ENCODE assay signal across 25 cellular contexts in genomic region chr3:32850226-32850625, GRCh38. TPM values are rescaled to one million over a fixed set of nuclear protein-coding genes. Genes with fewer than 3 reads are reported as not detected.
DNase-seq lines count a peak whose midpoint lies in the region; ATAC-seq and TF ChIP-seq lines count a peak whose summit lies in the region.
"Had no signal": no experiment of that assay in that cellular context is flagged by ENCODE, and none has a peak within 500 bp of the region (broad histone marks: within the 10 kb centered on the region; RNA-seq: fewer than 3 reads in every experiment).

No MANE protein-coding gene starts in this region.

- H3K9me3 Mint-ChIP-seq in glutamatergic neuron (ENCODE audit: unreplicated experiment) (peaks cover 22% of the 10 kb centered on the region), neural crest cell (no peaks in the 10 kb centered on the region)
- H3K9me3 Mint-ChIP-seq: activated CD4-positive, alpha-beta T cell treated with anti-CD3 and anti-CD28 coated beads, Interleukin-2, amount 10 ng/mL, durations not matched to agents 7 days and 5 days; activated naive CD8-positive, alpha-beta T cell treated with anti-CD3 and anti-CD28 coated beads, Interleukin-2, amount 50 U/mL, for 24 hours; activated T-helper 2 cell treated with anti-CD3 and anti-CD28 coated beads, Interferon-gamma antibody, Interleukin-2, Interleukin-4, amounts not matched to agents 10 μg/mL and 5 μg/mL and 100 μg/mL, durations not matched to agents 14 hours and 24 hours and 36 hours; T-helper 1 cell treated with Interleukin-12 subunit alpha and Interleukin-12 subunit beta and Interleukin-4 antibody, amounts not matched to agents 30 μg/mL and 1 μg/mL, for 36 hours had no signal

- H3K9ac ChIP-seq in GM23248: no peak overlapping the region
- H3K9ac ChIP-seq in OCI-LY3 (ENCODE audit: low read length): no peak overlapping the region
- H3K9ac ChIP-seq in MM.1S (ENCODE audit: low read length): no peak overlapping the region

- in situ Hi-C loops in GM23248 (cut with MboI): no loop called here

- DNase-seq in GM23248 (peak; percentile 21), glutamatergic neuron (no peak), neural crest cell (ENCODE audit: low read depth, low spot score) (no peak), NCI-H1694 (lab: John Stamatoyannopoulos, UW) (no peak), cerebellar nuclear complex (lab: John Stamatoyannopoulos, UW) (no peak), MM.1S (no peak)
- DNase-seq: ACHN; activated CD4-positive, alpha-beta T cell treated with anti-CD3 and anti-CD28 coated beads, Interleukin-2, amount 10 ng/mL, durations not matched to agents 7 days and 5 days; activated naive CD8-positive, alpha-beta T cell treated with anti-CD3 and anti-CD28 coated beads, Interleukin-2, amount 50 U/mL, for 24 hours; EL; NCI-H1436; occipital lobe; OCI-M1; retina; SHP77; stimulated activated CD4-positive, alpha-beta T cell treated with anti-CD3 and anti-CD28 coated beads, Interleukin-12 subunit alpha, Interleukin-12 subunit beta, amount 100 ng/mL, for 4 hours had no signal

- no peaks in the 10 kb centered on the region for H3K9me3 ChIP-seq in GM23248 (ENCODE audit: low read depth)
- no peaks in the 10 kb centered on the region for H3K9me3 ChIP-seq in OCI-LY3 (ENCODE audit: insufficient read depth, low read length)
- no peaks in the 10 kb centered on the region for H3K9me3 ChIP-seq in MM.1S (replicated peaks; ENCODE audit: insufficient read depth, low read length)
- H3K9me3 ChIP-seq: vagina had no signal

- H3K9me2 ChIP-seq in GM23248 (ENCODE audit: insufficient read depth): no peaks in the 10 kb centered on the region
- H3K9me2 ChIP-seq in MM.1S (replicated peaks; ENCODE audit: insufficient read depth, low read length): no peaks in the 10 kb centered on the region

- H3K27me3 ChIP-seq in GM23248 (replicated peaks; ENCODE audit: insufficient read depth) (peaks cover 21% of the 10 kb centered on the region), OCI-LY3 (ENCODE audit: low read depth, low read length) (0 out of 2 replicates have a peak, but pooled peaks cover 3% of the 10 kb centered on the region), MM.1S (replicated peaks; ENCODE audit: insufficient read depth, low read length) (no peaks in the 10 kb centered on the region)
- H3K27me3 ChIP-seq: vagina had no signal

- peaks cover 7% of the 10 kb centered on the region for H3K27me3 Mint-ChIP-seq in glutamatergic neuron (ENCODE audit: unreplicated experiment)
- no peaks in the 10 kb centered on the region for H3K27me3 Mint-ChIP-seq in neural crest cell (ENCODE audit: low read depth)
- H3K27me3 Mint-ChIP-seq: activated naive CD8-positive, alpha-beta T cell treated with anti-CD3 and anti-CD28 coated beads, Interleukin-2, amount 50 U/mL, for 24 hours had no signal

- H3K4me1 ChIP-seq in GM23248 (ENCODE audit: insufficient read depth): 0 out of 2 replicates have a peak, but pooled peaks cover 3% of the 10 kb centered on the region
- peaks cover 11% of the 10 kb centered on the region for H3K4me1 ChIP-seq in OCI-LY3 (ENCODE audit: low read length)
- H3K4me1 ChIP-seq in MM.1S (ENCODE audit: low read length): peaks cover 6% of the 10 kb centered on the region; the same call in 1 of the 2 replicates
- H3K4me1 ChIP-seq: vagina had no signal

- no peaks in the 10 kb centered on the region for H4K20me1 ChIP-seq in GM23248 (ENCODE audit: insufficient read depth)
- no peaks in the 10 kb centered on the region for H4K20me1 ChIP-seq in OCI-LY3 (ENCODE audit: insufficient read depth, low read length)
- H4K20me1 ChIP-seq in MM.1S (ENCODE audit: insufficient read depth, low read length): no peaks in the 10 kb centered on the region

- no peak overlapping the region for H2AFZ ChIP-seq in GM23248
- H2AFZ ChIP-seq in OCI-LY3 (ENCODE audit: low read depth, low read length): no peak overlapping the region
- no peak overlapping the region for H2AFZ ChIP-seq in MM.1S (ENCODE audit: low read length)

- H3K4me3 Mint-ChIP-seq in glutamatergic neuron (ENCODE audit: unreplicated experiment) (peak overlapping the region; percentile 75), neural crest cell (peak overlapping the region; percentile 70)
- H3K4me3 Mint-ChIP-seq: activated CD4-positive, alpha-beta T cell treated with anti-CD3 and anti-CD28 coated beads, Interleukin-2, amount 10 ng/mL, durations not matched to agents 7 days and 5 days; activated naive CD8-positive, alpha-beta T cell treated with anti-CD3 and anti-CD28 coated beads, Interleukin-2, amount 50 U/mL, for 24 hours; T-helper 1 cell treated with Interleukin-12 subunit alpha and Interleukin-12 subunit beta and Interleukin-4 antibody, amounts not matched to agents 30 μg/mL and 1 μg/mL, for 36 hours had no signal

- H3K4me3 ChIP-seq in GM23248 (no peak overlapping the region), OCI-LY3 (ENCODE audit: low read length) (no peak overlapping the region), MM.1S (ENCODE audit: low read length) (no peak overlapping the region)
- H3K4me3 ChIP-seq: vagina had no signal

- H3K27ac Mint-ChIP-seq in glutamatergic neuron (ENCODE audit: unreplicated experiment): peak overlapping the region; percentile 81
- H3K27ac Mint-ChIP-seq in neural crest cell (ENCODE audit: unreplicated experiment): peak overlapping the region; percentile 84
- H3K27ac Mint-ChIP-seq: activated CD4-positive, alpha-beta T cell treated with anti-CD3 and anti-CD28 coated beads, Interleukin-2, amount 10 ng/mL, durations not matched to agents 7 days and 5 days; activated naive CD8-positive, alpha-beta T cell treated with anti-CD3 and anti-CD28 coated beads, Interleukin-2, amount 50 U/mL, for 24 hours; activated T-helper 2 cell treated with anti-CD3 and anti-CD28 coated beads, Interferon-gamma antibody, Interleukin-2, Interleukin-4, amounts not matched to agents 10 μg/mL and 5 μg/mL and 100 μg/mL, durations not matched to agents 14 hours and 24 hours and 36 hours; T-helper 1 cell treated with Interleukin-12 subunit alpha and Interleukin-12 subunit beta and Interleukin-4 antibody, amounts not matched to agents 30 μg/mL and 1 μg/mL, for 36 hours had no signal

- H3K36me3 Mint-ChIP-seq in glutamatergic neuron (ENCODE audit: unreplicated experiment): no peaks in the 10 kb centered on the region
- H3K36me3 Mint-ChIP-seq in neural crest cell (ENCODE audit: low read depth): no peaks in the 10 kb centered on the region

- H3K27ac ChIP-seq in GM23248 (no peak overlapping the region), OCI-LY3 (ENCODE audit: low read length) (no peak overlapping the region), MM.1S (ENCODE audit: low read length) (no peak overlapping the region)
- H3K27ac ChIP-seq: C4-2B, vagina had no signal

- no peak for TF ChIP-seq CTCF in OCI-LY3 (IDR thresholded peaks at IDR 0.05; ENCODE audit: low read depth, low read length)
- TF ChIP-seq CTCF in glutamatergic neuron (IDR thresholded peaks at IDR 0.05; ENCODE audit: partially characterized antibody, unreplicated experiment): no peak
- no peak for TF ChIP-seq CTCF in neural crest cell (conservative IDR thresholded peaks at IDR 0.05)
- no peak for TF ChIP-seq CTCF in MM.1S (IDR thresholded peaks at IDR 0.05; ENCODE audit: low read length)

- H3F3A ChIP-seq in GM23248 (ENCODE audit: insufficient read depth) (no peaks in the 10 kb centered on the region; the same call in 1 of the 2 replicates), MM.1S (ENCODE audit: insufficient read depth, low read length) (no peaks in the 10 kb centered on the region)

- no peak for ATAC-seq in HG03139 (IDR thresholded peaks at IDR 0.05; ENCODE audit: unreplicated experiment)
- ATAC-seq: activated naive CD8-positive, alpha-beta T cell treated with anti-CD3 and anti-CD28 coated beads, Interleukin-2, amount 50 U/mL, for 24 hours had no signal

- H3K4me1 Mint-ChIP-seq in glutamatergic neuron (ENCODE audit: low read depth, unreplicated experiment) (peaks cover 72% of the 10 kb centered on the region), neural crest cell (peaks cover 84% of the 10 kb centered on the region)
- H3K4me1 Mint-ChIP-seq: activated CD4-positive, alpha-beta T cell treated with anti-CD3 and anti-CD28 coated beads, Interleukin-2, amount 10 ng/mL, durations not matched to agents 7 days and 5 days; activated naive CD8-positive, alpha-beta T cell treated with anti-CD3 and anti-CD28 coated beads, Interleukin-2, amount 50 U/mL, for 24 hours had no signal

- WGBS in GM23248 (ENCODE audit: low coverage in 1 of 2, low lambda C conversion rate in 2 of 2, missing lambda C conversion rate in 2 of 2), 2 experiments: 32 to 36% methylated on average over 3 of the region's 3 CpGs

- H3K79me2 ChIP-seq in GM23248 (ENCODE audit: insufficient read depth) (no peaks in the 10 kb centered on the region), OCI-LY3 (ENCODE audit: low read length) (no peaks in the 10 kb centered on the region), MM.1S (ENCODE audit: low read length) (no peaks in the 10 kb centered on the region)

- H3K4me2 ChIP-seq in GM23248 (ENCODE audit: unreplicated experiment) (no peak overlapping the region), OCI-LY3 (ENCODE audit: low read length) (peak overlapping the region; percentile 39), MM.1S (ENCODE audit: low read depth, low read length) (no peak overlapping the region)

- H3K36me3 ChIP-seq in GM23248 (ENCODE audit: low read depth) (no peaks in the 10 kb centered on the region), OCI-LY3 (replicated peaks; ENCODE audit: low read depth, low read length) (no peaks in the 10 kb centered on the region), MM.1S (replicated peaks; ENCODE audit: insufficient read depth, low read length) (no peaks in the 10 kb centered on the region)
- H3K36me3 ChIP-seq: vagina had no signal

RNA-seq across cellular contexts. Expression of gene TRIM71, which starts 32.4 kb away (rescaled TPM):
- under 0.01 TPM in 1 of 2 replicates, not detected in the other for total RNA-seq in GM23248 (2014; rRNA removed; shearing (Covaris generic))
- polyA plus RNA-seq in GM23248 (2016; fragmentation: Nextera tagmentation; extraction: Ambion mirVana): 0.03 TPM in 1 of 2 replicates, not detected in the other
- total RNA-seq in glutamatergic neuron (ENCODE audit: unreplicated experiment) (117 TPM), neural crest cell (92.4 and 95.2 TPM in 2 replicates)
- total RNA-seq: activated CD4-positive, alpha-beta T cell treated with anti-CD3 and anti-CD28 coated beads, Interleukin-2, amount 10 ng/mL, durations not matched to agents 7 days and 5 days; bronchial epithelial cell; mesenteric fat pad; vagina had no signal
- polyA plus RNA-seq: esophagus had no signal

Comparison
In these comparisons a context has a peak if more than half of its experiments do, and no peak if none do; other contexts are left out.
1. RNA of gene TRIM71, which starts 32.4 kb away (total RNA-seq): 117 TPM in glutamatergic neuron (single experiment) and 92.4 to 95.2 TPM in neural crest cell; under 0.01 TPM in GM23248; every median in the first group is over 10 times any median in the second.